ENCODE assay signal across 13 cellular contexts in genomic region chr1:153629971-153630370, GRCh38. TPM values are rescaled to one million over a fixed set of nuclear protein-coding genes. Genes with fewer than 3 reads are reported as not detected.
DNase-seq lines count a peak whose midpoint lies in the region; ATAC-seq, FAIRE-seq and TF ChIP-seq lines count a peak whose summit lies in the region.
"Had no signal": no experiment of that assay in that cellular context is flagged by ENCODE, and none has a peak within 500 bp of the region (broad histone marks: within the 10 kb centered on the region; RNA-seq: fewer than 3 reads in every experiment).

No MANE protein-coding gene starts in this region.

- TF ChIP-seq CTCF in lower lobe of right lung (IDR thresholded peaks at IDR 0.05): no peak

- H3K36me3 ChIP-seq in lower lobe of right lung (peaks cover 6% of the 10 kb centered on the region), skeletal muscle tissue (ENCODE audit: control insufficient read depth in 3 of 3, insufficient read depth in 3 of 3, low read length in 3 of 3) (peaks cover 4 to 14% (median 6%) of the 10 kb centered on the region in 3 donors)
- H3K36me3 ChIP-seq in effector memory CD4-positive, alpha-beta T cell (ENCODE audit: control insufficient read depth, insufficient read depth, low read length): no peaks in the 10 kb centered on the region

- H3K4me3 ChIP-seq in lower lobe of right lung: no peak overlapping the region
- peak overlapping the region; percentile 75 to 88 (median 84) for H3K4me3 ChIP-seq in skeletal muscle tissue (ENCODE audit: low read length in 3 of 3)
- no peak overlapping the region for H3K4me3 ChIP-seq in effector memory CD4-positive, alpha-beta T cell (ENCODE audit: insufficient read depth, low read depth, low read length, poor library complexity, severe bottlenecking)
- H3K4me3 ChIP-seq: MG63 had no signal

- H3K27ac ChIP-seq in lower lobe of right lung: peak overlapping the region; percentile 24
- H3K27ac ChIP-seq in skeletal muscle tissue (ENCODE audit: low read depth, low read length): peak overlapping the region; percentile 91
- H3K27ac ChIP-seq in effector memory CD4-positive, alpha-beta T cell (ENCODE audit: insufficient read depth, low read length, poor library complexity, severe bottlenecking): no peak overlapping the region

- no peak for ATAC-seq in lower lobe of right lung
- no peak for ATAC-seq in HG03378 (IDR thresholded peaks at IDR 0.05; ENCODE audit: unreplicated experiment)
- no peak for ATAC-seq in HG02763 (IDR thresholded peaks at IDR 0.05; ENCODE audit: unreplicated experiment)

- H3K9ac ChIP-seq in skeletal muscle tissue (ENCODE audit: low read depth in 1 of 3, low read length in 3 of 3): peak overlapping the region; percentile 83 to 96 (median 85)

- DNase-seq in GM03348 (ENCODE audit: low spot score): peak; percentile 26
- DNase-seq in dedifferentiated amniotic fluid mesenchymal stem cell (ENCODE audit: extremely low spot score): peak; percentile 34
- no peak for DNase-seq in lower lobe of right lung
- DNase-seq in effector memory CD4-positive, alpha-beta T cell: no peak
- no peak for DNase-seq in urothelium cell line (ENCODE audit: low spot score)
- DNase-seq: activated CD8-positive, alpha-beta memory T cell treated with anti-CD3 and anti-CD28 coated beads, Interleukin-2, amount 50 U/mL, for 48 hours; DMS79 treated with DMSO at 0.1 percent for 48 hours; foreskin melanocyte; MG63 had no signal

- no peak for FAIRE-seq in urothelium cell line (lab: Jason Lieb, UNC)
- FAIRE-seq: keratinocyte had no signal

- H3K9me3 ChIP-seq in lower lobe of right lung: no peaks in the 10 kb centered on the region
- H3K9me3 ChIP-seq in skeletal muscle tissue (ENCODE audit: control insufficient read depth in 3 of 3, low read length in 3 of 3): no peaks in the 10 kb centered on the region
- no peaks in the 10 kb centered on the region for H3K9me3 ChIP-seq in effector memory CD4-positive, alpha-beta T cell (ENCODE audit: control insufficient read depth, low read length)
- H3K9me3 ChIP-seq: MG63 had no signal

- H3K27me3 ChIP-seq in lower lobe of right lung (ENCODE audit: low read depth) (no peaks in the 10 kb centered on the region), skeletal muscle tissue (ENCODE audit: control insufficient read depth in 3 of 3, insufficient read depth in 3 of 3, low read length in 3 of 3) (no peaks in the 10 kb centered on the region)
- H3K27me3 ChIP-seq in effector memory CD4-positive, alpha-beta T cell (replicated peaks; ENCODE audit: control insufficient read depth, insufficient read depth, low read length, poor library complexity, severe bottlenecking): no peaks in the 10 kb centered on the region
- H3K27me3 ChIP-seq: MG63 had no signal

- H3K4me1 ChIP-seq in lower lobe of right lung (peaks cover 59% of the 10 kb centered on the region), skeletal muscle tissue (ENCODE audit: control insufficient read depth in 3 of 3, insufficient read depth in 3 of 3, low read length in 3 of 3) (peaks cover 56 to 73% (median 60%) of the 10 kb centered on the region in 3 donors)
- H3K4me1 ChIP-seq in effector memory CD4-positive, alpha-beta T cell (ENCODE audit: control insufficient read depth, insufficient read depth, low read length, poor library complexity, severe bottlenecking): peaks cover under 1% of the 10 kb centered on the region

- intact Hi-C loops in lower lobe of right lung (cut with DNase I): no loop called here

RNA-seq across cellular contexts. Expression of gene S100A1, which starts 1.7 kb away (rescaled TPM):
- total RNA-seq in lower lobe of right lung: 0.71 TPM
- total RNA-seq in skeletal muscle tissue: 0.52 TPM

RNA-seq across cellular contexts. Expression of gene S100A13, which starts 2.7 kb away (rescaled TPM):
- 83.0 TPM for total RNA-seq in lower lobe of right lung
- 55.3 TPM for total RNA-seq in skeletal muscle tissue

RNA-seq across cellular contexts. Expression of gene CHTOP, which starts 3.9 kb away (rescaled TPM):
- total RNA-seq in lower lobe of right lung: 72.2 TPM
- total RNA-seq in skeletal muscle tissue: 46.4 TPM

RNA-seq across cellular contexts. Expression of gene S100A14, which starts 13.8 kb away (rescaled TPM):
- 138 TPM for total RNA-seq in lower lobe of right lung
- total RNA-seq in skeletal muscle tissue: not detected

RNA-seq across cellular contexts. Expression of gene S100A16, which starts 17.0 kb away (rescaled TPM):
- total RNA-seq in lower lobe of right lung (52.3 TPM), skeletal muscle tissue (36.0 TPM)

Comparison
In these comparisons a context has a peak if more than half of its experiments do, and no peak if none do; other contexts are left out.
1. DNase-seq: peak in GM03348 (single experiment) and dedifferentiated amniotic fluid mesenchymal stem cell (single experiment); none in lower lobe of right lung (single experiment), effector memory CD4-positive, alpha-beta T cell (0 of 3) and urothelium cell line (single experiment).
2. H3K4me3 ChIP-seq: peak in skeletal muscle tissue (3 of 3); none in lower lobe of right lung (single experiment) and effector memory CD4-positive, alpha-beta T cell (single experiment).